In genomic region chr1:234881893-234882771, GRCh38 we compare ENCODE assay signal across 8 cellular contexts.
DNase-seq lines count a peak whose midpoint lies in the region; ATAC-seq and TF ChIP-seq lines count a peak whose summit lies in the region.

No MANE protein-coding gene starts in this region.

- peak; percentile 77 for ATAC-seq in HG02588 (IDR thresholded peaks at IDR 0.05; ENCODE audit: unreplicated experiment)

- no peaks in the 10 kb centered on the region for H3K79me2 ChIP-seq in OCI-LY1 (ENCODE audit: insufficient read depth, low read length)

- no peaks in the 10 kb centered on the region for H3K9me2 ChIP-seq in OCI-LY1 (ENCODE audit: low read depth, low read length)

- no peak overlapping the region for H2AFZ ChIP-seq in OCI-LY1 (ENCODE audit: low read length)

- no peaks in the 10 kb centered on the region for H3K27me3 ChIP-seq in OCI-LY1 (ENCODE audit: insufficient read depth, low read length)

- no peaks in the 10 kb centered on the region for H3K9me3 ChIP-seq in OCI-LY1 (ENCODE audit: low read length)

- TF ChIP-seq CTCF in OCI-LY1 (IDR thresholded peaks at IDR 0.05; ENCODE audit: low read length) = no peak

- no peak overlapping the region for H3K27ac ChIP-seq in OCI-LY1 (ENCODE audit: low read depth, low read length, poor library complexity, severe bottlenecking)

- POLR2A ChIA-PET in activated CD4-positive, alpha-beta T cell treated with anti-CD3 and anti-CD28 coated beads, Interleukin-2, amount 10 ng/mL, durations not matched to agents 7 days and 5 days (lab: Charles Lee) = no interaction called here

- no peaks in the 10 kb centered on the region for H3F3A ChIP-seq in OCI-LY1 (ENCODE audit: insufficient read depth, low read length)

- H4K20me1 ChIP-seq in OCI-LY1 (ENCODE audit: insufficient read depth, low read length) = no peaks in the 10 kb centered on the region

- no peak overlapping the region for H3K9ac ChIP-seq in OCI-LY1 (ENCODE audit: low read length)

- intact Hi-C loops in activated CD4-positive, alpha-beta T cell treated with anti-CD3 and anti-CD28 coated beads, Interleukin-2, amount 10 ng/mL, durations not matched to agents 24 days and 14 days (cut with micrococcal nuclease) = loop anchor here (1.0 kb wide), 2 partner anchors 39 to 129 kb away; no protein-coding TSS in a partner anchor

- peak; percentile 69 for DNase-seq in activated CD4-positive, alpha-beta T cell treated with anti-CD3 and anti-CD28 coated beads, Interleukin-2, amount 10 ng/mL, durations not matched to agents 24 days and 14 days
- no peak for DNase-seq in activated CD4-positive, alpha-beta T cell treated with anti-CD3 and anti-CD28 coated beads, Interleukin-2, amount 10 ng/mL, durations not matched to agents 7 days and 5 days
- DNase-seq in stimulated activated CD4-positive, alpha-beta T cell treated with anti-CD3 and anti-CD28 coated beads, Interleukin-1b, Interleukin-23, amount 100 ng/mL, for 48 hours = peak; percentile 16
- no peak for DNase-seq in inferior parietal cortex (ENCODE audit: extremely low spot score)
- no peak for DNase-seq in Kasumi-1 (lab: John Stamatoyannopoulos, UW)
- DNase-seq in islet precursor cell = no peak

- peak overlapping the region; percentile 9; the same call in 1 of the 2 replicates for H3K4me2 ChIP-seq in OCI-LY1 (ENCODE audit: low read length)

- H3K36me3 Mint-ChIP-seq in activated CD4-positive, alpha-beta T cell treated with anti-CD3 and anti-CD28 coated beads, Interleukin-2, amount 10 ng/mL, durations not matched to agents 24 days and 14 days (ENCODE audit: low read depth) = no peaks in the 10 kb centered on the region
- no peaks in the 10 kb centered on the region for H3K36me3 Mint-ChIP-seq in activated CD4-positive, alpha-beta T cell treated with anti-CD3 and anti-CD28 coated beads, Interleukin-2, amount 10 ng/mL, durations not matched to agents 7 days and 5 days (ENCODE audit: low read depth)

- H3K4me3 Mint-ChIP-seq in activated CD4-positive, alpha-beta T cell treated with anti-CD3 and anti-CD28 coated beads, Interleukin-2, amount 10 ng/mL, durations not matched to agents 24 days and 14 days = no peak overlapping the region
- no peak overlapping the region for H3K4me3 Mint-ChIP-seq in activated CD4-positive, alpha-beta T cell treated with anti-CD3 and anti-CD28 coated beads, Interleukin-2, amount 10 ng/mL, durations not matched to agents 7 days and 5 days

- peaks cover 51% of the 10 kb centered on the region for H3K4me1 Mint-ChIP-seq in activated CD4-positive, alpha-beta T cell treated with anti-CD3 and anti-CD28 coated beads, Interleukin-2, amount 10 ng/mL, durations not matched to agents 24 days and 14 days
- H3K4me1 Mint-ChIP-seq in activated CD4-positive, alpha-beta T cell treated with anti-CD3 and anti-CD28 coated beads, Interleukin-2, amount 10 ng/mL, durations not matched to agents 7 days and 5 days = peaks cover 41% of the 10 kb centered on the region

- H3K27me3 Mint-ChIP-seq in activated CD4-positive, alpha-beta T cell treated with anti-CD3 and anti-CD28 coated beads, Interleukin-2, amount 10 ng/mL, durations not matched to agents 24 days and 14 days = no peaks in the 10 kb centered on the region
- no peaks in the 10 kb centered on the region for H3K27me3 Mint-ChIP-seq in activated CD4-positive, alpha-beta T cell treated with anti-CD3 and anti-CD28 coated beads, Interleukin-2, amount 10 ng/mL, durations not matched to agents 7 days and 5 days

- H3K4me1 ChIP-seq in OCI-LY1 (ENCODE audit: insufficient read depth, low read length, severe bottlenecking) = peaks cover 13% of the 10 kb centered on the region

- H3K36me3 ChIP-seq in OCI-LY1 (ENCODE audit: insufficient read depth, low read length) = no peaks in the 10 kb centered on the region

- no peaks in the 10 kb centered on the region for H3K9me3 Mint-ChIP-seq in activated CD4-positive, alpha-beta T cell treated with anti-CD3 and anti-CD28 coated beads, Interleukin-2, amount 10 ng/mL, durations not matched to agents 24 days and 14 days
- H3K9me3 Mint-ChIP-seq in activated CD4-positive, alpha-beta T cell treated with anti-CD3 and anti-CD28 coated beads, Interleukin-2, amount 10 ng/mL, durations not matched to agents 7 days and 5 days = peaks cover 4% of the 10 kb centered on the region

- CTCF ChIA-PET in activated CD4-positive, alpha-beta T cell treated with anti-CD3 and anti-CD28 coated beads, Interleukin-2, amount 10 ng/mL, durations not matched to agents 7 days and 5 days (lab: Charles Lee) = interaction anchor here (2.2 kb wide), 1 partner anchor 10 kb away, joined by 7 read pairs; no protein-coding TSS in a partner anchor

- peak overlapping the region; percentile 77 for H3K27ac Mint-ChIP-seq in activated CD4-positive, alpha-beta T cell treated with anti-CD3 and anti-CD28 coated beads, Interleukin-2, amount 10 ng/mL, durations not matched to agents 24 days and 14 days
- no peak overlapping the region for H3K27ac Mint-ChIP-seq in activated CD4-positive, alpha-beta T cell treated with anti-CD3 and anti-CD28 coated beads, Interleukin-2, amount 10 ng/mL, durations not matched to agents 7 days and 5 days

- H3K4me3 ChIP-seq in OCI-LY1 (ENCODE audit: low read depth, low read length, poor library complexity, severe bottlenecking) = no peak overlapping the region

Comparison
In these comparisons a context has a peak if more than half of its experiments do, and no peak if none do; other contexts are left out.
1. DNase-seq: peak in activated CD4-positive, alpha-beta T cell treated with anti-CD3 and anti-CD28 coated beads, Interleukin-2, amount 10 ng/mL, durations not matched to agents 24 days and 14 days (single experiment) and stimulated activated CD4-positive, alpha-beta T cell treated with anti-CD3 and anti-CD28 coated beads, Interleukin-1b, Interleukin-23, amount 100 ng/mL, for 48 hours (single experiment); none in activated CD4-positive, alpha-beta T cell treated with anti-CD3 and anti-CD28 coated beads, Interleukin-2, amount 10 ng/mL, durations not matched to agents 7 days and 5 days (single experiment), inferior parietal cortex (single experiment), Kasumi-1 (0 of 2) and islet precursor cell (single experiment).